8 cellular contexts compared by ENCODE assay signal in the genomic region with DNA sequence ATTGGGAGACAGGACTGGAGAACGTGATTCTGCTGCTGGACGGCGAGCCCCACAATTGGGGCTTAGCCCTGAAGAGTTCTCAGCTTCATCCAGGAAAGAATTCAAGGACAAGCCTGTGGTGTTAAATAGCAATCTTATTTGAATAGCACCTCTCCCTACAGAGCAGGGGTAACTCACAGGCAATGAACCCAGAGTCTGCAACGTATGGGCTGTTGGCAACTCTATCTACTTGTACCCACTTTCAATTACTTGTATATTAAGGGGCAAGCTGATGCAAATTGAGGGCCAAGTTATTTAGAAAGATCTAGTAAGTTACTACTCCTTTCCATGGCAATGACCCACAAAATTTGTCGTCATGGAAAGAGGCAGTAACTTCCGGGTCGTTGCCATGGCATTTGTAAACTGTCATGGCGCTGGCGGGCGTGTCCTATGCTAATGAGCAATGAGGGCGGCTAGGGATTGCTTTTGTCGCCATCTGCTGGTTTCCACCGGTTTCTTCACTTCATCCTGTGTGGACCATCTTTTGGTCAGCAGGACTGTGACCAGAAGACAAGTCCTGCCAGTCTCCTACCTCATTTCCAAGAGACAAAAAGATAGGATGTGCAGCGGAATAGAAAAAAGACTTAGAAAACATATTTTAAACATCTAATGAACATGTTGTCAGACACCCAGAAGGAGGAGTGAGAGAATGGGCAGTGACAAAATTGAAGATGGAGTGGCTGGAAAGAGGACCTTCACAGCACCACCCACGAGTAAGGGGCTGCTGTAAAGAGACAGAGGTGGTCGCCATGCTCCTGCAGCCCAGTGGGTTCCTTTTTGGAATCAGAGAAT. TPM values are rescaled to one million over a fixed set of nuclear protein-coding genes. Genes with fewer than 3 reads are reported as not detected.
DNase-seq lines count a peak whose midpoint lies in the region; ATAC-seq and TF ChIP-seq lines count a peak whose summit lies in the region.

No MANE protein-coding gene starts in this region.

- no peak overlapping the region for H3K27ac ChIP-seq in C4-2B
- peak overlapping the region; percentile 7 to 78 (median 45) for H3K27ac ChIP-seq in right lobe of liver

- no peak for TF ChIP-seq POLR2A in right lobe of liver (IDR thresholded peaks at IDR 0.05)

- H3K4me3 ChIP-seq in right lobe of liver = no peak overlapping the region

- H3K9me3 ChIP-seq in right lobe of liver = no peaks in the 10 kb centered on the region

- no peaks in the 10 kb centered on the region for H3K27me3 Mint-ChIP-seq in dendritic cell treated with granulocyte-macrophage colony-stimulating factor and Interleukin-4, amounts not matched to agents 40 ng/mL and 50 ng/mL, for 4 days

- no peaks in the 10 kb centered on the region for H3K9me3 Mint-ChIP-seq in dendritic cell treated with granulocyte-macrophage colony-stimulating factor and Interleukin-4, amounts not matched to agents 40 ng/mL and 50 ng/mL, for 4 days

- peak; percentile 90 for ATAC-seq in GM19452 (IDR thresholded peaks at IDR 0.05; ENCODE audit: unreplicated experiment)
- ATAC-seq in HG03565 (IDR thresholded peaks at IDR 0.05; ENCODE audit: unreplicated experiment) = peak; percentile 86
- ATAC-seq in right lobe of liver = peak; percentile 99 to 100 (median 100)

- WGBS in right lobe of liver (ENCODE audit: insufficient coverage, low coverage, low lambda C conversion rate, missing lambda C conversion rate) = 21% methylated on average over 15 of the region's 16 CpGs

- H3K36me3 Mint-ChIP-seq in dendritic cell treated with granulocyte-macrophage colony-stimulating factor and Interleukin-4, amounts not matched to agents 40 ng/mL and 50 ng/mL, for 4 days (ENCODE audit: low read depth) = no peaks in the 10 kb centered on the region

- peaks cover 24% of the 10 kb centered on the region for H3K4me1 Mint-ChIP-seq in dendritic cell treated with granulocyte-macrophage colony-stimulating factor and Interleukin-4, amounts not matched to agents 40 ng/mL and 50 ng/mL, for 4 days (ENCODE audit: low read depth)

- peak overlapping the region; percentile 74 for H3K27ac Mint-ChIP-seq in dendritic cell treated with granulocyte-macrophage colony-stimulating factor and Interleukin-4, amounts not matched to agents 40 ng/mL and 50 ng/mL, for 4 days

- DNase-seq in NCI-H748 treated with DMSO at 0.1 percent for 48 hours (lab: John Stamatoyannopoulos, UW) (peak; percentile 61), right lobe of liver (peak; percentile 93 to 96 (median 95))
- DNase-seq in activated CD4-positive, alpha-beta T cell treated with anti-CD3 and anti-CD28 coated beads, Interleukin-2, amount 50 U/mL, for 24 hours (ENCODE audit: low read depth in 1 of 2, low spot score in 1 of 2) = peak; percentile 82 to 94
- peak; percentile 86 to 91 for DNase-seq in stimulated activated CD4-positive, alpha-beta T cell treated with anti-CD3 and anti-CD28 coated beads, Interleukin-4, amount 100 ng/mL, for 48 hours (ENCODE audit: low read depth in 2 of 2)

- H3K4me3 Mint-ChIP-seq in dendritic cell treated with granulocyte-macrophage colony-stimulating factor and Interleukin-4, amounts not matched to agents 40 ng/mL and 50 ng/mL, for 4 days = no peak overlapping the region

- no peaks in the 10 kb centered on the region for H3K36me3 ChIP-seq in right lobe of liver

- no peaks in the 10 kb centered on the region for H3K27me3 ChIP-seq in right lobe of liver

- TF ChIP-seq CTCF in C4-2B (conservative IDR thresholded peaks at IDR 0.05) (peak; percentile 92), right lobe of liver (IDR thresholded peaks at IDR 0.05) (peak; percentile 86 to 92 (median 88))

- intact Hi-C loops in dendritic cell treated with granulocyte-macrophage colony-stimulating factor and Interleukin-4, amounts not matched to agents 40 ng/mL and 50 ng/mL, for 4 days (cut with micrococcal nuclease) = loop anchor here (1.0 to 2.0 kb wide), 2 partner anchors 45 to 110 kb away; a partner anchor contains a TSS
- intact Hi-C loops in right lobe of liver (cut with DNase I) = loop anchor here (5.0 to 10.0 kb wide), 2 partner anchors 103 to 111 kb away; no protein-coding TSS in a partner anchor

- H3K4me1 ChIP-seq in right lobe of liver = peaks cover 0 to 5% (median 0%) of the 10 kb centered on the region in 4 donors

RNA-seq across cellular contexts. Expression of a gene that starts 45.8 kb away (rescaled TPM):
- 10 to 100 TPM in 4 of 6 experiments, 1 to 10 TPM in 2; 8.9 to 19.2 (median 13.8) TPM for total RNA-seq in right lobe of liver

RNA-seq across cellular contexts. Expression of a gene that starts 49.2 kb away (rescaled TPM):
- total RNA-seq in right lobe of liver = 1 to 10 TPM; 5.3 to 7.5 (median 6.2) TPM

RNA-seq across cellular contexts. Expression of a gene that starts 49.2 kb away (rescaled TPM):
- 10 to 100 TPM; 11.6 to 27.7 (median 17.1) TPM for total RNA-seq in right lobe of liver
